Comparison of ENCODE assay signal across 8 cellular contexts in genomic region chr14:33515899-33516298, GRCh38.
"Had no signal": no experiment of that assay in that cellular context is flagged by ENCODE, and none has a peak within 500 bp of the region (broad histone marks: within the 10 kb centered on the region; RNA-seq: fewer than 3 reads in every experiment).

No MANE protein-coding gene starts in this region.

- H3K4me2 ChIP-seq: GM23338 had no signal

- H2AFZ ChIP-seq: GM23338 had no signal

- H3K4me3 Mint-ChIP-seq: GM23338, H9 had no signal

- H3K27ac Mint-ChIP-seq: GM23338, H9 had no signal

- H3K9me3 Mint-ChIP-seq: GM23338, H9 had no signal

- FAIRE-seq: H1, H54, HTR-8/SVneo, K562 had no signal

- H3K4me1 Mint-ChIP-seq: GM23338 had no signal

- ATAC-seq: GM23338, K562 had no signal

- H3K4me3 ChIP-seq: GM23338, K562 had no signal

- DNase-seq: H9, HCEC 1CT, IMR-90 had no signal
